In genomic region chr12:28110329-28110728, GRCh38 we compare ENCODE assay signal across 22 cellular contexts.
DNase-seq lines count a peak whose midpoint lies in the region; ATAC-seq and TF ChIP-seq lines count a peak whose summit lies in the region.
"Had no signal": no experiment of that assay in that cellular context is flagged by ENCODE, and none has a peak within 500 bp of the region (broad histone marks: within the 10 kb centered on the region; RNA-seq: fewer than 3 reads in every experiment).

No MANE protein-coding gene starts in this region.

- no peak overlapping the region for H3K27ac ChIP-seq in endodermal cell (ENCODE audit: low read depth, low read length)
- H3K27ac ChIP-seq in neural progenitor cell, result no peak overlapping the region
- H3K27ac ChIP-seq: 22Rv1; BLaER1 treated with 17β-estradiol and CSF1 and Interleukin-3, amounts not matched to agents 10 nM and 100 nM; coronary artery; left ventricle myocardium inferior had no signal

- no peak for ATAC-seq in HG02588 (IDR thresholded peaks at IDR 0.05; ENCODE audit: unreplicated experiment)
- ATAC-seq: SK-N-SH treated with all-trans-retinoic acid at 6 μM for 48 hours; stimulated activated naive CD8-positive, alpha-beta T cell treated with anti-CD3 and anti-CD28 coated beads, Interleukin-15, Interleukin-2, amounts not matched to agents 100 U/mL and 50 U/mL, for 24 hours had no signal

- H3K27me3 Mint-ChIP-seq in endodermal cell (ENCODE audit: insufficient read depth) (no peaks in the 10 kb centered on the region), neural progenitor cell (ENCODE audit: insufficient read depth, low read depth) (no peaks in the 10 kb centered on the region)
- H3K27me3 Mint-ChIP-seq: progenitor cell of endocrine pancreas, type B pancreatic cell had no signal

- H3F3A ChIP-seq in neural progenitor cell (ENCODE audit: low read depth), result no peaks in the 10 kb centered on the region

- TF ChIP-seq CTCF in endodermal cell (conservative IDR thresholded peaks at IDR 0.05), result peak; percentile 66
- TF ChIP-seq CTCF in neural progenitor cell (IDR thresholded peaks at IDR 0.05), result peak; percentile 20

- no peaks in the 10 kb centered on the region for H3K9me3 Mint-ChIP-seq in endodermal cell
- peaks cover 2% of the 10 kb centered on the region for H3K9me3 Mint-ChIP-seq in neural progenitor cell
- H3K9me3 Mint-ChIP-seq: type B pancreatic cell had no signal

- WGBS in endodermal cell (ENCODE audit: insufficient coverage in 1 of 2, insufficient read length in 1 of 2), 2 experiments, result 86% methylated on average over 3 of the region's 3 CpGs; no CpG with 5 or more reads in 1 of the 2 experiments

- H3K36me3 ChIP-seq in endodermal cell (ENCODE audit: control insufficient read depth, insufficient read depth, low read length), result no peaks in the 10 kb centered on the region
- no peaks in the 10 kb centered on the region for H3K36me3 ChIP-seq in neural progenitor cell
- H3K36me3 ChIP-seq: BLaER1 treated with 17β-estradiol and CSF1 and Interleukin-3, amounts not matched to agents 10 nM and 100 nM; left ventricle myocardium inferior had no signal

- no peaks in the 10 kb centered on the region for H3K4me1 ChIP-seq in endodermal cell (ENCODE audit: control insufficient read depth, insufficient read depth, low read length)
- no peaks in the 10 kb centered on the region for H3K4me1 ChIP-seq in neural progenitor cell
- H3K4me1 ChIP-seq: left ventricle myocardium inferior had no signal

- H3K27me3 ChIP-seq in endodermal cell (ENCODE audit: control insufficient read depth, insufficient read depth, low read length, poor library complexity, severe bottlenecking), result no peaks in the 10 kb centered on the region
- no peaks in the 10 kb centered on the region for H3K27me3 ChIP-seq in neural progenitor cell
- H3K27me3 ChIP-seq: BLaER1 treated with 17β-estradiol and CSF1 and Interleukin-3, amounts not matched to agents 10 nM and 100 nM had no signal

- H3K4me2 ChIP-seq in neural progenitor cell, result no peak overlapping the region
- H3K4me2 ChIP-seq: BLaER1 treated with 17β-estradiol and CSF1 and Interleukin-3, amounts not matched to agents 10 nM and 100 nM had no signal

- H3K4me3 ChIP-seq in endodermal cell (ENCODE audit: low read length) (no peak overlapping the region), neural progenitor cell (no peak overlapping the region)
- H3K4me3 ChIP-seq: BLaER1 treated with 17β-estradiol and CSF1 and Interleukin-3, amounts not matched to agents 10 nM and 100 nM; coronary artery; left ventricle myocardium inferior had no signal

- H3K79me2 ChIP-seq in neural progenitor cell (ENCODE audit: low read depth), result no peaks in the 10 kb centered on the region

- peak overlapping the region; percentile 82 for H2AFZ ChIP-seq in neural progenitor cell (replicated peaks)

- no peak overlapping the region for H3K9ac ChIP-seq in endodermal cell (ENCODE audit: extremely low read depth, low read length, poor library complexity, severe bottlenecking)
- H3K9ac ChIP-seq in neural progenitor cell, result no peak overlapping the region
- H3K9ac ChIP-seq: BLaER1 treated with 17β-estradiol and CSF1 and Interleukin-3, amounts not matched to agents 10 nM and 100 nM had no signal

- no peaks in the 10 kb centered on the region for H3K36me3 Mint-ChIP-seq in endodermal cell (ENCODE audit: low read depth)
- no peaks in the 10 kb centered on the region for H3K36me3 Mint-ChIP-seq in neural progenitor cell
- H3K36me3 Mint-ChIP-seq: naive B cell had no signal

- DNase-seq in DMS53 (lab: John Stamatoyannopoulos, UW) (peak; percentile 48), DMS53 treated with DMSO at 0.1 percent for 48 hours (lab: John Stamatoyannopoulos, UW; ENCODE audit: unreplicated experiment) (no peak), RKO (ENCODE audit: low spot score) (peak; percentile 15), endodermal cell (no peak), neural progenitor cell (ENCODE audit: low spot score) (peak; percentile 29), GDM1 (lab: John Stamatoyannopoulos, UW) (no peak), dermis blood vessel endothelial cell (no peak)
- DNase-seq: activated CD4-positive, CD25-positive, alpha-beta regulatory T cell; activated effector memory CD4-positive, alpha-beta T cell treated with Interleukin-2 at 50 U/mL for 16 hours; hypothalamus; KG1; left ventricle myocardium inferior; naive B cell; NCI-H1694; stimulated activated naive CD8-positive, alpha-beta T cell treated with anti-CD3 and anti-CD28 coated beads, Interleukin-15, Interleukin-2, amounts not matched to agents 100 U/mL and 50 U/mL, for 24 hours had no signal

- no peaks in the 10 kb centered on the region for H3K4me1 Mint-ChIP-seq in endodermal cell
- no peaks in the 10 kb centered on the region for H3K4me1 Mint-ChIP-seq in neural progenitor cell
- H3K4me1 Mint-ChIP-seq: naive B cell had no signal

- no peaks in the 10 kb centered on the region for H4K20me1 ChIP-seq in neural progenitor cell (ENCODE audit: low read depth)
- H4K20me1 ChIP-seq: BLaER1 treated with 17β-estradiol and CSF1 and Interleukin-3, amounts not matched to agents 10 nM and 100 nM had no signal

- H3K4me3 Mint-ChIP-seq in endodermal cell (no peak overlapping the region), neural progenitor cell (no peak overlapping the region)
- H3K4me3 Mint-ChIP-seq: naive B cell, type B pancreatic cell had no signal

- H3K9me3 ChIP-seq in endodermal cell (ENCODE audit: control insufficient read depth, low read length) (no peaks in the 10 kb centered on the region), neural progenitor cell (ENCODE audit: low read depth) (no peaks in the 10 kb centered on the region)

- H3K27ac Mint-ChIP-seq in endodermal cell (no peak overlapping the region), neural progenitor cell (no peak overlapping the region)
- H3K27ac Mint-ChIP-seq: naive B cell, progenitor cell of endocrine pancreas, type B pancreatic cell had no signal

Comparison
In these comparisons a context has a peak if more than half of its experiments do, and no peak if none do; other contexts are left out.
1. DNase-seq: peak in DMS53 (single experiment), RKO (single experiment) and neural progenitor cell (single experiment); none in DMS53 treated with DMSO at 0.1 percent for 48 hours (single experiment), endodermal cell (single experiment), GDM1 (single experiment) and dermis blood vessel endothelial cell (single experiment).